ENCODE assay signal across 20 cellular contexts in genomic region chrX:1387141-1387776, GRCh38. TPM values are rescaled to one million over a fixed set of nuclear protein-coding genes. Genes with fewer than 3 reads are reported as not detected.
DNase-seq lines count a peak whose midpoint lies in the region; ATAC-seq and TF ChIP-seq lines count a peak whose summit lies in the region.
"Had no signal": no experiment of that assay in that cellular context is flagged by ENCODE, and none has a peak within 500 bp of the region (broad histone marks: within the 10 kb centered on the region; RNA-seq: fewer than 3 reads in every experiment).

No MANE protein-coding gene starts in this region.

- TF ChIP-seq POLR2A in right lobe of liver (IDR thresholded peaks at IDR 0.05) (no peak), upper lobe of left lung (IDR thresholded peaks at IDR 0.05) (no peak), prostate gland (IDR thresholded peaks at IDR 0.05) (no peak)

- DNase-seq in left ventricle myocardium inferior, result no peak
- DNase-seq in heart right ventricle, result no peak
- DNase-seq in right lobe of liver, result peak in 2 of 3 donors; percentile 49 to 59
- DNase-seq in upper lobe of left lung, result peak; percentile 19 to 87
- no peak for DNase-seq in prostate gland (ENCODE audit: low spot score)
- DNase-seq: activated CD4-positive, alpha-beta T cell treated with anti-CD3 and anti-CD28 coated beads for 1 hour; activated gamma-delta T cell; BE2C; Kasumi-1; NCI-H187; NCI-H510A; stimulated activated CD4-positive, alpha-beta T cell treated with anti-CD3 and anti-CD28 coated beads, Interleukin-12 subunit alpha, Interleukin-12 subunit beta, amount 100 ng/mL, for 4 hours had no signal

- H3K36me3 Mint-ChIP-seq in activated T-helper 17 cell treated with anti-CD3 and anti-CD28 coated beads, Interleukin-2, amount 50 U/mL, for 72 hours (ENCODE audit: low read depth), result peaks cover 89% of the 10 kb centered on the region

- H3K27me3 Mint-ChIP-seq in activated T-helper 17 cell treated with anti-CD3 and anti-CD28 coated beads, Interleukin-2, amount 50 U/mL, for 72 hours, result no peaks in the 10 kb centered on the region
- H3K27me3 Mint-ChIP-seq: T-cell had no signal

- TF ChIP-seq CTCF in left ventricle myocardium inferior (IDR thresholded peaks at IDR 0.05; ENCODE audit: borderline replicate concordance) (no peak), heart right ventricle (IDR thresholded peaks at IDR 0.05) (no peak), right lobe of liver (IDR thresholded peaks at IDR 0.05) (no peak), upper lobe of left lung (IDR thresholded peaks at IDR 0.05) (no peak), prostate gland (IDR thresholded peaks at IDR 0.05) (no peak)

- H3K4me3 ChIP-seq in left ventricle myocardium inferior, result peak overlapping the region; percentile 100
- H3K4me3 ChIP-seq in heart right ventricle, result no peak overlapping the region
- H3K4me3 ChIP-seq in right lobe of liver, result no peak overlapping the region
- H3K4me3 ChIP-seq in upper lobe of left lung, result no peak overlapping the region
- no peak overlapping the region for H3K4me3 ChIP-seq in prostate gland
- H3K4me3 ChIP-seq: gastroesophageal sphincter, ovary had no signal

- intact Hi-C loops in left ventricle myocardium inferior (cut with micrococcal nuclease), result no loop called here
- intact Hi-C loops in heart right ventricle (cut with DNase I), result no loop called here
- intact Hi-C loops in right lobe of liver (cut with DNase I), result no loop called here
- intact Hi-C loops in prostate gland (cut with DNase I), result no loop called here

- H3K4me1 Mint-ChIP-seq in activated T-helper 17 cell treated with anti-CD3 and anti-CD28 coated beads, Interleukin-2, amount 50 U/mL, for 72 hours, result peaks cover 10% of the 10 kb centered on the region

- H3K27ac ChIP-seq in left ventricle myocardium inferior (replicated peaks) (peak overlapping the region; percentile 40), heart right ventricle (peak overlapping the region in 4 of 10 donors; percentile 10 to 31 (median 14)), right lobe of liver (no peak overlapping the region), upper lobe of left lung (no peak overlapping the region), prostate gland (no peak overlapping the region)
- H3K27ac ChIP-seq: gastroesophageal sphincter, HL-60, ovary had no signal

- no peaks in the 10 kb centered on the region for H3K9me3 Mint-ChIP-seq in activated T-helper 17 cell treated with anti-CD3 and anti-CD28 coated beads, Interleukin-2, amount 50 U/mL, for 72 hours
- H3K9me3 Mint-ChIP-seq: T-cell had no signal

- H3K4me1 ChIP-seq in left ventricle myocardium inferior, result peaks cover 52% of the 10 kb centered on the region
- H3K4me1 ChIP-seq in heart right ventricle, result peaks cover 18 to 48% (median 35%) of the 10 kb centered on the region in 9 donors
- H3K4me1 ChIP-seq in right lobe of liver, result peaks cover 0 to 17% (median 5%) of the 10 kb centered on the region in 4 donors
- H3K4me1 ChIP-seq in upper lobe of left lung, result peaks cover 23 to 37% (median 27%) of the 10 kb centered on the region in 4 donors
- peaks cover 7% of the 10 kb centered on the region for H3K4me1 ChIP-seq in prostate gland (replicated peaks)
- H3K4me1 ChIP-seq: BE2C had no signal

- H3K27ac Mint-ChIP-seq in activated T-helper 17 cell treated with anti-CD3 and anti-CD28 coated beads, Interleukin-2, amount 50 U/mL, for 72 hours, result peak overlapping the region; percentile 87

- peaks cover 82% of the 10 kb centered on the region for H3K36me3 ChIP-seq in left ventricle myocardium inferior
- peaks cover 5 to 88% (median 55%) of the 10 kb centered on the region in 9 donors for H3K36me3 ChIP-seq in heart right ventricle
- H3K36me3 ChIP-seq in right lobe of liver, result peaks cover 16 to 60% (median 43%) of the 10 kb centered on the region in 4 donors
- peaks cover 45 to 81% (median 71%) of the 10 kb centered on the region in 4 donors for H3K36me3 ChIP-seq in upper lobe of left lung
- H3K36me3 ChIP-seq in prostate gland, result peaks cover 34 to 54% of the 10 kb centered on the region in 2 donors
- H3K36me3 ChIP-seq: ovary had no signal

- WGBS in heart right ventricle, 2 donors, result 90 to 94% methylated on average over 43 of the region's 43 CpGs
- WGBS in right lobe of liver (ENCODE audit: insufficient coverage, low coverage, low lambda C conversion rate, missing lambda C conversion rate), result no CpG with 5 or more reads among the region's 43 CpGs
- 96 to 100% methylated on average over 3 to 42 of the region's 43 CpGs for WGBS in upper lobe of left lung, 2 donors
- WGBS in prostate gland, result 95% methylated on average over 43 of the region's 43 CpGs

- peak overlapping the region; percentile 84 for H3K4me3 Mint-ChIP-seq in activated T-helper 17 cell treated with anti-CD3 and anti-CD28 coated beads, Interleukin-2, amount 50 U/mL, for 72 hours

- no peaks in the 10 kb centered on the region for H3K9me3 ChIP-seq in left ventricle myocardium inferior (replicated peaks)
- no peaks in the 10 kb centered on the region for H3K9me3 ChIP-seq in heart right ventricle
- no peaks in the 10 kb centered on the region for H3K9me3 ChIP-seq in right lobe of liver
- H3K9me3 ChIP-seq in upper lobe of left lung, result no peaks in the 10 kb centered on the region
- no peaks in the 10 kb centered on the region for H3K9me3 ChIP-seq in prostate gland
- H3K9me3 ChIP-seq: BE2C, gastroesophageal sphincter, ovary had no signal

- no peaks in the 10 kb centered on the region for H3K27me3 ChIP-seq in left ventricle myocardium inferior (ENCODE audit: low read depth)
- no peaks in the 10 kb centered on the region for H3K27me3 ChIP-seq in heart right ventricle
- H3K27me3 ChIP-seq in right lobe of liver, result no peaks in the 10 kb centered on the region
- no peaks in the 10 kb centered on the region for H3K27me3 ChIP-seq in upper lobe of left lung
- no peaks in the 10 kb centered on the region for H3K27me3 ChIP-seq in prostate gland (replicated peaks; ENCODE audit: insufficient read depth)
- H3K27me3 ChIP-seq: BE2C, gastroesophageal sphincter, ovary had no signal

- no peak for TF ChIP-seq EP300 in upper lobe of left lung (IDR thresholded peaks at IDR 0.05)

- ATAC-seq in heart right ventricle (no peak), right lobe of liver (no peak), upper lobe of left lung (ENCODE audit: low FRiP score in 2 of 2) (no peak), HG03025 (IDR thresholded peaks at IDR 0.05; ENCODE audit: low FRiP score, unreplicated experiment) (no peak), GM18511 (IDR thresholded peaks at IDR 0.05; ENCODE audit: unreplicated experiment) (no peak)
- no peak for ATAC-seq in activated T-helper 17 cell treated with anti-CD3 and anti-CD28 coated beads, Interleukin-2, amount 50 U/mL, for 72 hours (replicated peaks)
- ATAC-seq: gastroesophageal sphincter, Panc1, T-cell had no signal

RNA-seq across cellular contexts. Expression of gene SLC25A6, which starts 4.7 kb away (rescaled TPM):
- total RNA-seq in left ventricle myocardium inferior, result 158 TPM
- 100 to 1,000 TPM; 128 to 186 (median 141) TPM for total RNA-seq in heart right ventricle
- polyA plus RNA-seq in heart right ventricle, result 100 to 1,000 TPM in 1 of 2 donors, 10 to 100 TPM in 1; 74.8 to 272 TPM
- total RNA-seq in activated T-helper 17 cell treated with anti-CD3 and anti-CD28 coated beads, Interleukin-2, amount 50 U/mL, for 72 hours, result 100 to 1,000 TPM; 373 to 401 TPM
- total RNA-seq in right lobe of liver, result 10 to 100 TPM; 44.3 to 87.8 (median 57.0) TPM
- 100 to 1,000 TPM; 158 to 460 (median 285) TPM for total RNA-seq in upper lobe of left lung
- 100 to 1,000 TPM; 252 to 358 TPM for total RNA-seq in prostate gland

RNA-seq across cellular contexts. Expression of gene IL3RA, which starts 50.7 kb away (rescaled TPM):
- total RNA-seq in left ventricle myocardium inferior, result 6.9 TPM
- total RNA-seq in heart right ventricle, result 10 to 100 TPM in 1 of 10 donors, 1 to 10 TPM in 9; 4.5 to 11.4 (median 5.0) TPM
- 10 to 100 TPM; 15.2 to 20.8 TPM for polyA plus RNA-seq in heart right ventricle
- total RNA-seq in activated T-helper 17 cell treated with anti-CD3 and anti-CD28 coated beads, Interleukin-2, amount 50 U/mL, for 72 hours, result 1 to 10 TPM in 1 of 2 donors, under 1 TPM in 1; 0.52 to 1.2 TPM
- total RNA-seq in right lobe of liver, result 1 to 10 TPM in 1 of 6 experiments, under 1 TPM in 5; 0.42 to 1.7 (median 0.69) TPM
- total RNA-seq in upper lobe of left lung, result 10 to 100 TPM in 5 of 6 donors, 1 to 10 TPM in 1; 8.8 to 62.3 (median 31.9) TPM
- 1 to 10 TPM; 3.3 to 7.2 TPM for total RNA-seq in prostate gland

Comparison
In these comparisons a context has a peak if more than half of its experiments do, and no peak if none do; other contexts are left out.
1. DNase-seq: peak in right lobe of liver (2 of 3) and upper lobe of left lung (2 of 2); none in left ventricle myocardium inferior (single experiment), heart right ventricle (0 of 2) and prostate gland (single experiment).